Comparison of ENCODE assay signal across 1 cellular context in the genomic region with DNA sequence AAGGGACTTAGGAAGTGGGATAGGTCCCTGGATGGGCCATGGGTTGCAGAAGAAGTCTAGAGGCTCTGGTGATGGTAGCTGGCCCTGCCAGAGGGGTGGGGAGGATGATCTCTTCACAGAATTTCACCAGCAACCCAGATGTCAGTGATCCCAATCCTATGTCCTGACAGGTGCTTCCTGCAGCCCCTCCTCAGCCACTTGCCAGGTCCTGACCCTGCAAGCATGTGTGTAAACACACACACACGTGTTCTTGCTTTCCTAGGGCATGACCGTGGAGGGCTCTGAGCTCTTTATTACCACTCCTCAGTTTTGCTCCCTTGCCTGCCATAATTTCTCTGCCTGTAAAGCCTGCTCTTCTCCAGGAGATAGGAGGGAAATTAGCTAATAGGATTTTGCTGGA.
TF ChIP-seq lines count a peak whose summit lies in the region.

No MANE protein-coding gene starts in this region.

TF ChIP-seq in endothelial cell of umbilical vein, 7 proteins besides CTCF, POLR2A, EP300 and RAD21:
- TF ChIP-seq MYC (IDR thresholded peaks at IDR 0.05; ENCODE audit: low read depth, low read length) = no peak
- no peak for TF ChIP-seq JUN (IDR thresholded peaks at IDR 0.05; ENCODE audit: borderline replicate concordance, insufficient read depth, insufficient read length, low read depth)
- no peak for TF ChIP-seq POLR2AphosphoS5 (IDR thresholded peaks at IDR 0.05; ENCODE audit: insufficient read depth, low read depth, low read length)
- no peak for TF ChIP-seq EZH2 (IDR thresholded peaks at IDR 0.05; ENCODE audit: borderline replicate concordance, low read depth, low read length, severe bottlenecking)
- TF ChIP-seq GATA2 (IDR thresholded peaks at IDR 0.05; ENCODE audit: insufficient read depth, insufficient read length, low read depth, low read length) = no peak
- TF ChIP-seq, protein P1, sequence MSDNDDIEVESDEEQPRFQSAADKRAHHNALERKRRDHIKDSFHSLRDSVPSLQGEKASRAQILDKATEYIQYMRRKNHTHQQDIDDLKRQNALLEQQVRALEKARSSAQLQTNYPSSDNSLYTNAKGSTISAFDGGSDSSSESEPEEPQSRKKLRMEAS (IDR thresholded peaks at IDR 0.05; ENCODE audit: insufficient read depth, insufficient read length) = no peak
- TF ChIP-seq FOS (IDR thresholded peaks at IDR 0.05; ENCODE audit: borderline replicate concordance, insufficient read depth, low read length) = no peak
